ENCODE assay signal across 8 cellular contexts in the genomic region with DNA sequence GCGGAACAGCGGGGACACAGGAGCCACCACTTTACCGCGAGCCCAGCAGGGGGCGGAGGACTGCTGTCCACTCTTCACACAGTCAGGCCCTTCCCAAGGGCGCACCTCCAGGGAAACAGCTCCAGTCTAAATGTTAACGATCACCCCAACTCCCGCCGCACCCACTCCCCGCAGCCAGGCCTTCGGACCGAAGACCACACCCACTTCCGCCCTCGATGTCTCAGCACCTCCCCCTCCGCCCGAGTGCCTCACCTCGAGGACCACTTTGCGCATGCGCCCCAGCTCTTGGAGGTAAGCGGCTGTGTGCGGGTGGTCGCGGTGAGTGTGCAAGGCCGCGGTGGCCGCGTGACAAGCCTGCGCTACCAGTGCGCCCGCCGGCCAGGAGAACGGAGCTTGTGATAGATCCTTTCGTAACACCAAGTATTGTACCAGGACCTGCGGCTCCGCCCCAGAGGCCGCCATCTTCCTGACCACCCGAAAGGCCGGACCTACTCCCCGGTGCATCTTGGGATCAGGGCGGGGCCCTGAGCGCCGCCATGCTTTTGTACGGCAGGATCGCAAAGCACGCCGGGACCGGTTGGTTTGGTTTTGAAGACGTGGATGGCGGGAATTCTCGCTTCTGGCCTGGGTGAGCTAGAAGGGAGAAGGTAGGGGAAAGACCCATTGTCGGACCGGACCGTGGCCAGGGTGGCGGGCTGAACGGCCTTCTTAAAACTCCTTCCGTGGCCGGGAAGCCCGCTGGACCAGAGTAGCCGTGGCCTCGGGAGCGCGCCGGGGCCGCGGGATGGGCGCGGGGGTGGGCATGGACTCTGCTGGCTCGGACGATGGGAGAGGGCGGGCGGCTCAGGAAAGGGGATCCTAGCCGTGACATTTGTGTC. TPM values are rescaled to one million over a fixed set of nuclear protein-coding genes. Genes with fewer than 3 reads are reported as not detected.
DNase-seq lines count a peak whose midpoint lies in the region; ATAC-seq and TF ChIP-seq lines count a peak whose summit lies in the region.

A gene with protein sequence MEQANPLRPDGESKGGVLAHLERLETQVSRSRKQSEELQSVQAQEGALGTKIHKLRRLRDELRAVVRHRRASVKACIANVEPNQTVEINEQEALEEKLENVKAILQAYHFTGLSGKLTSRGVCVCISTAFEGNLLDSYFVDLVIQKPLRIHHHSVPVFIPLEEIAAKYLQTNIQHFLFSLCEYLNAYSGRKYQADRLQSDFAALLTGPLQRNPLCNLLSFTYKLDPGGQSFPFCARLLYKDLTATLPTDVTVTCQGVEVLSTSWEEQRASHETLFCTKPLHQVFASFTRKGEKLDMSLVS (plus strand): TSS at position 552 of the 878 bp plus-strand sequence. CDS start 495 bp downstream, outside the sequence.
Gene PTRHD1 (minus strand): TSS at position 518 of the 878 bp plus-strand sequence. CDS start 14 bp downstream, at position 504.

- in situ Hi-C loops in GM13976 (cut with MboI; ENCODE audit: low sequenced_read_pairs, unreplicated experiment) = no loop called here

- WGBS in adrenal gland, 4 donors = 0 to 1% (median 0%) methylated on average over 20 to 72 of the region's 72 CpGs
- 0 to 1% (median 0%) methylated on average over 26 to 72 of the region's 72 CpGs for WGBS in heart left ventricle, 4 donors

- H3K27ac ChIP-seq in adrenal gland (peak within 1 kb of the TSS; percentile 92 to 98 (median 97)), heart left ventricle (peak within 1 kb of the TSS; percentile 90 to 100 (median 98)), upper lobe of right lung (peak within 1 kb of the TSS; percentile 100)

- TF ChIP-seq CTCF in GM13976 (IDR thresholded peaks at IDR 0.05; ENCODE audit: borderline replicate concordance, control extremely low read depth, extremely low read depth, insufficient read depth, missing control alignments) (peak; percentile 37), adrenal gland (IDR thresholded peaks at IDR 0.05) (peak; percentile 41 to 77 (median 70)), heart left ventricle (IDR thresholded peaks at IDR 0.05) (peak; percentile 40 to 73 (median 62)), upper lobe of right lung (IDR thresholded peaks at IDR 0.05) (peak; percentile 65)

- no peaks in the 10 kb centered on the region for H3K27me3 ChIP-seq in adrenal gland
- no peaks in the 10 kb centered on the region for H3K27me3 ChIP-seq in heart left ventricle
- no peaks in the 10 kb centered on the region for H3K27me3 ChIP-seq in upper lobe of right lung

- peak within 1 kb of the TSS; percentile 67 to 86 (median 82) for H3K4me3 ChIP-seq in adrenal gland
- H3K4me3 ChIP-seq in heart left ventricle = peak within 1 kb of the TSS; percentile 30 to 97 (median 74)
- peak within 1 kb of the TSS; percentile 74 for H3K4me3 ChIP-seq in upper lobe of right lung

- intact Hi-C loops in adrenal gland (cut with DNase I) (loop anchor here in 1 of 2 donors (10.0 kb wide), 1 partner anchor 298 kb away; the partner anchor contains the start of gene NCOA1), heart left ventricle (cut with DNase I) (loop anchor here in 2 of 10 donors (2.0 to 5.0 kb wide), 4 partner anchors 34 to 302 kb away; partner anchors contain the start of genes NCOA1 (in 2 of the 2) and DNAJC27 (in 1 of the 2)), posterior cingulate gyrus (cut with DNase I) (loop anchor here (1.0 to 2.0 kb wide), 2 partner anchors 72 to 302 kb away; partner anchors contain the start of gene NCOA1), upper lobe of right lung (cut with DNase I) (no loop called here)

- DNase-seq in GM13976 (ENCODE audit: low spot score) (peak; percentile 96), NCI-H146 (lab: John Stamatoyannopoulos, UW) (peak; percentile 97), T-helper 1 cell (peak; percentile 87 to 97 (median 92)), adrenal gland (peak; percentile 95 to 98 (median 97)), heart left ventricle (peak; percentile 95 to 98 (median 97)), posterior cingulate gyrus (peak; percentile 93 to 99 (median 96)), upper lobe of right lung (peak; percentile 98)

- H3K4me1 ChIP-seq in adrenal gland (replicated peaks in 1 of 2) (peaks cover 0 to 18% of the 10 kb centered on the region in 2 donors), heart left ventricle (peaks cover 0 to 25% (median 5%) of the 10 kb centered on the region in 12 donors), upper lobe of right lung (peaks cover 14% of the 10 kb centered on the region)

- TF ChIP-seq POLR2A in adrenal gland (IDR thresholded peaks at IDR 0.05) (peak; percentile 30 to 72), heart left ventricle (IDR thresholded peaks at IDR 0.05) (peak in 1 of 2 donors; percentile 62)

- H3K36me3 ChIP-seq in adrenal gland (replicated peaks in 1 of 2) = peaks cover 0 to 4% of the 10 kb centered on the region in 2 donors
- peaks cover 0 to 14% (median 5%) of the 10 kb centered on the region in 9 donors for H3K36me3 ChIP-seq in heart left ventricle
- no peaks in the 10 kb centered on the region for H3K36me3 ChIP-seq in upper lobe of right lung

- peak; percentile 91 for ATAC-seq in HG02870 (IDR thresholded peaks at IDR 0.05; ENCODE audit: unreplicated experiment)
- ATAC-seq in heart left ventricle = peak; percentile 98 to 99 (median 99)
- peak; percentile 98 for ATAC-seq in upper lobe of right lung

- H3K9me3 ChIP-seq in adrenal gland (replicated peaks in 1 of 3) = no peaks in the 10 kb centered on the region
- no peaks in the 10 kb centered on the region for H3K9me3 ChIP-seq in heart left ventricle
- H3K9me3 ChIP-seq in upper lobe of right lung = no peaks in the 10 kb centered on the region

RNA-seq across cellular contexts. Expression of the first gene that starts in this region (rescaled TPM):
- total RNA-seq in adrenal gland (10 to 100 TPM in 4 of 8 donors, 1 to 10 TPM in 4; 6.6 to 12.7 (median 9.8) TPM), heart left ventricle (1 to 10 TPM; 1.6 to 9.2 (median 2.7) TPM), upper lobe of right lung (6.5 TPM)
- polyA plus RNA-seq in adrenal gland (1 to 10 TPM; 2.6 to 9.5 (median 3.1) TPM), heart left ventricle (1 to 10 TPM; 1.5 to 2.4 TPM)

RNA-seq across cellular contexts. Expression of gene PTRHD1, which starts in this region (rescaled TPM):
- total RNA-seq in adrenal gland = 10 to 100 TPM; 36.9 to 71.6 (median 56.5) TPM
- polyA plus RNA-seq in adrenal gland = 10 to 100 TPM; 18.6 to 52.9 (median 33.4) TPM
- total RNA-seq in heart left ventricle = 10 to 100 TPM; 12.6 to 37.1 (median 31.1) TPM
- 10 to 100 TPM; 17.4 to 19.7 TPM for polyA plus RNA-seq in heart left ventricle
- 30.7 TPM for total RNA-seq in upper lobe of right lung

Comparison
In these comparisons a context has a peak if more than half of its experiments do, and no peak if none do; other contexts are left out.
1. Peak in every context shown above with its lines: DNase-seq, ATAC-seq, H3K4me3 ChIP-seq and H3K27ac ChIP-seq.